8 cellular contexts compared by ENCODE assay signal in the genomic region with DNA sequence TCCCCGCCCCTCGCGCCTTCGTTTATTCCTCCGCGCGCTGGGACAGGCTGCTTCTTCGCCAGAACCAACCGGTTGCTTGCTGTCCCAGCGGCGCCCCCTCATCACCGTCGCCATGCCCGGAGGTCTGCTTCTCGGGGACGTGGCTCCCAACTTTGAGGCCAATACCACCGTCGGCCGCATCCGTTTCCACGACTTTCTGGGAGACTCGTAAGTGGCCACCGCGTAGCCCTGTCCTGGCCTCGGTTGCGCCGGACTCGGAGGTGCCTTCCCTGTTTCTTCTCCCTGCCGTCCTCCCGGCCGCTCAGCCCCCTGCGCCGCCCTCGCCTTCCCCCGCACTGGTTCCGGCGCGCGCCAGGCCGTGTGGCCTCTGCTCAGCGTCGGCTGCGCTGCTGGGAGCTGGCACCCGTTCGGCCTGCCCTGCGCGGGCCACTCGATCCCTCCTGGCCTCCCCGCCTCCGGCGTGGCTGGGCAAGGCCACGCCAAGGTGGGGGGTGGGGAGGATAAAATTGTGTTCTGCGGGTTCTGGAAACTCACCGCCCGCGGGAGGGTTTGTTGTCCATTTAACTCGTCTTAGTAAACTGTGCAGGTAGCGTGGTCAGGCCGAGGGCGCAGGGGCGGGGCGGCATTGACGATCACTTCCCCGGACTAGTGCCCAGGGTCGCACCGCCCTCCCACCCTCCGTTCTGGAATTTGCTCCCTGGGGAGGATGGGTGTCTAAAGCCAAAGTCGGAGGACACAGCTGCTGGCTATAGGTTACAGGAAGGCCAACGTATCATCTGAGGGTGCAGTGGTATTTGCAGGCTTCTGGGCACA. TPM values are rescaled to one million over a fixed set of nuclear protein-coding genes. Genes with fewer than 3 reads are reported as not detected.
DNase-seq lines count a peak whose midpoint lies in the region; ATAC-seq and TF ChIP-seq lines count a peak whose summit lies in the region.

TSS of gene PRDX6 (plus strand) at position 50 of the 813 bp plus-strand sequence. CDS start at position 113, 63 bp downstream.

- peaks cover 73% of the 10 kb centered on the region for H3K36me3 Mint-ChIP-seq in Caco-2 (ENCODE audit: insufficient read depth, unreplicated experiment)
- peaks cover 52% of the 10 kb centered on the region for H3K36me3 Mint-ChIP-seq in activated T-helper 2 cell treated with anti-CD3 and anti-CD28 coated beads, Interferon-gamma antibody, Interleukin-2, Interleukin-4, amounts not matched to agents 10 μg/mL and 5 μg/mL and 100 μg/mL, durations not matched to agents 14 hours and 24 hours and 36 hours (ENCODE audit: low read depth)

- peak; percentile 33 for ATAC-seq in GM19397 (IDR thresholded peaks at IDR 0.05; ENCODE audit: unreplicated experiment)
- ATAC-seq in HG03460 (IDR thresholded peaks at IDR 0.05; ENCODE audit: unreplicated experiment), result peak; percentile 52

- peak within 1 kb of the TSS; percentile 72 for H3K27ac ChIP-seq in neural cell (ENCODE audit: low read length)
- peak within 1 kb of the TSS; percentile 95 to 99 for H3K27ac ChIP-seq in uterus

- peak within 1 kb of the TSS; percentile 93 for H2AFZ ChIP-seq in neural cell (ENCODE audit: low read depth, low read length)

- CTCF ChIA-PET in Caco-2 (lab: Charles Lee), result interaction anchor here (1.2 kb wide), 1 partner anchor 8 kb away, joined by 3 read pairs; no protein-coding TSS in a partner anchor

- H3K36me3 ChIP-seq in Caco-2 (ENCODE audit: control insufficient read depth, insufficient read depth, low read length) (peaks cover 9% of the 10 kb centered on the region), NT2/D1 (ENCODE audit: insufficient read depth, insufficient read length, low read length) (peaks cover 48% of the 10 kb centered on the region), neural cell (ENCODE audit: insufficient read depth, low read length) (peaks cover 9% of the 10 kb centered on the region), uterus (no peaks in the 10 kb centered on the region)

- H3K27me3 Mint-ChIP-seq in Caco-2 (ENCODE audit: insufficient read depth, unreplicated experiment), result no peaks in the 10 kb centered on the region
- no peaks in the 10 kb centered on the region for H3K27me3 Mint-ChIP-seq in activated T-helper 2 cell treated with anti-CD3 and anti-CD28 coated beads, Interferon-gamma antibody, Interleukin-2, Interleukin-4, amounts not matched to agents 10 μg/mL and 5 μg/mL and 100 μg/mL, durations not matched to agents 14 hours and 24 hours and 36 hours (ENCODE audit: low read depth)

- H3K27me3 ChIP-seq in Caco-2 (replicated peaks; ENCODE audit: control insufficient read depth, insufficient read depth, low read length) (no peaks in the 10 kb centered on the region), NT2/D1 (ENCODE audit: insufficient read depth, insufficient read length) (no peaks in the 10 kb centered on the region), neural cell (ENCODE audit: insufficient read depth, low read depth, low read length) (no peaks in the 10 kb centered on the region), uterus (no peaks in the 10 kb centered on the region)

- peaks cover 48% of the 10 kb centered on the region for H3K4me1 Mint-ChIP-seq in Caco-2 (ENCODE audit: low read depth, unreplicated experiment)
- peaks cover 55% of the 10 kb centered on the region for H3K4me1 Mint-ChIP-seq in activated T-helper 2 cell treated with anti-CD3 and anti-CD28 coated beads, Interferon-gamma antibody, Interleukin-2, Interleukin-4, amounts not matched to agents 10 μg/mL and 5 μg/mL and 100 μg/mL, durations not matched to agents 14 hours and 24 hours and 36 hours (ENCODE audit: low read depth)

- H3K4me3 ChIP-seq in Caco-2 (ENCODE audit: low read depth, low read length), result peak within 1 kb of the TSS; percentile 89
- peak within 1 kb of the TSS; percentile 97 for H3K4me3 ChIP-seq in NT2/D1 (ENCODE audit: insufficient read length, low read depth)
- peak within 1 kb of the TSS; percentile 87 for H3K4me3 ChIP-seq in fibroblast of villous mesenchyme (ENCODE audit: low read depth, low read length)
- peak within 1 kb of the TSS; percentile 97 for H3K4me3 ChIP-seq in neural cell (ENCODE audit: low read length)
- peak within 1 kb of the TSS; percentile 87 to 89 for H3K4me3 ChIP-seq in uterus

- POLR2A ChIA-PET in Caco-2 (lab: Charles Lee), result interaction anchor here (0.6 to 1.5 kb wide), 9 partner anchors 9 to 391 kb away, joined by 3 to 8 read pairs (median 3); partner anchors contain the start of genes KLHL20 and ZBTB37

- H3K4me2 ChIP-seq in neural cell (ENCODE audit: low read length), result peak within 1 kb of the TSS; percentile 82

- no peaks in the 10 kb centered on the region for H4K20me1 ChIP-seq in neural cell (ENCODE audit: insufficient read depth)

- H3K9ac ChIP-seq in NT2/D1 (ENCODE audit: insufficient read length, low read depth) (peak within 1 kb of the TSS; percentile 100), neural cell (ENCODE audit: low read length) (peak within 1 kb of the TSS; percentile 89)

- DNase-seq in Caco-2 (peak; percentile 54 to 57), NT2/D1 (ENCODE audit: low read depth, low spot score) (peak; percentile 83), fibroblast of villous mesenchyme (ENCODE audit: low read depth) (peak; percentile 86), uterus (peak; percentile 87 to 90)
- DNase-seq in activated T-helper 2 cell treated with anti-CD3 and anti-CD28 coated beads, Interferon-gamma antibody, Interleukin-2, Interleukin-4, amounts not matched to agents 10 μg/mL and 5 μg/mL and 100 μg/mL, durations not matched to agents 14 hours and 24 hours and 36 hours (ENCODE audit: low spot score), result peak; percentile 75

- no peak for TF ChIP-seq EP300 in neural cell (conservative IDR thresholded peaks at IDR 0.05; ENCODE audit: poor library complexity, severe bottlenecking)

- no peak for TF ChIP-seq CTCF in Caco-2 (IDR thresholded peaks at IDR 0.05; ENCODE audit: insufficient read depth in 1 of 2, low read depth in 1 of 2, low read length in 1 of 2, severe bottlenecking in 1 of 2, unreplicated experiment in 1 of 2)
- TF ChIP-seq CTCF in fibroblast of villous mesenchyme (IDR thresholded peaks at IDR 0.05; ENCODE audit: insufficient read depth, low read depth, low read length), result no peak
- no peak for TF ChIP-seq CTCF in neural cell (IDR thresholded peaks at IDR 0.05; ENCODE audit: poor library complexity, severe bottlenecking)
- TF ChIP-seq CTCF in uterus (IDR thresholded peaks at IDR 0.05), result peak in 2 of 4 experiments; percentile 13 to 18

- H3K4me3 Mint-ChIP-seq in Caco-2 (ENCODE audit: unreplicated experiment), result peak within 1 kb of the TSS; percentile 93
- H3K4me3 Mint-ChIP-seq in activated T-helper 2 cell treated with anti-CD3 and anti-CD28 coated beads, Interferon-gamma antibody, Interleukin-2, Interleukin-4, amounts not matched to agents 10 μg/mL and 5 μg/mL and 100 μg/mL, durations not matched to agents 14 hours and 24 hours and 36 hours (ENCODE audit: low read depth), result peak within 1 kb of the TSS; percentile 92

- no peaks in the 10 kb centered on the region for H3F3A ChIP-seq in neural cell (ENCODE audit: insufficient read depth, low read length, poor library complexity, severe bottlenecking)

- TF ChIP-seq RAD21 in neural cell (conservative IDR thresholded peaks at IDR 0.05), result no peak

- H3K27ac Mint-ChIP-seq in Caco-2 (ENCODE audit: unreplicated experiment), result peak within 1 kb of the TSS; percentile 97
- H3K27ac Mint-ChIP-seq in activated T-helper 2 cell treated with anti-CD3 and anti-CD28 coated beads, Interferon-gamma antibody, Interleukin-2, Interleukin-4, amounts not matched to agents 10 μg/mL and 5 μg/mL and 100 μg/mL, durations not matched to agents 14 hours and 24 hours and 36 hours, result peak within 1 kb of the TSS; percentile 94

- peaks cover 18% of the 10 kb centered on the region for H3K79me2 ChIP-seq in neural cell (replicated peaks; ENCODE audit: insufficient read depth, low read length)

- intact Hi-C loops in Caco-2 (cut with micrococcal nuclease; ENCODE audit: unreplicated experiment) (loop anchor here (1.0 to 10.0 kb wide), 3 partner anchors 12 to 757 kb away; partner anchors contain the start of gene RC3H1), uterus (cut with DNase I; ENCODE audit: low total_unique reads) (no loop called here)
- intact Hi-C loops in activated T-helper 2 cell treated with anti-CD3 and anti-CD28 coated beads, Interferon-gamma antibody, Interleukin-2, Interleukin-4, amounts not matched to agents 10 μg/mL and 5 μg/mL and 100 μg/mL, durations not matched to agents 14 hours and 24 hours and 36 hours (cut with micrococcal nuclease), result loop anchor here (1.0 to 10.0 kb wide), 10 partner anchors 238 to 1693 kb away; partner anchors contain the start of genes CACYBP, CENPL, DARS2 and METTL13

- H3K4me1 ChIP-seq in Caco-2 (peaks cover 32% of the 10 kb centered on the region), NT2/D1 (ENCODE audit: insufficient read depth, insufficient read length) (peaks cover 2% of the 10 kb centered on the region), uterus (peaks cover 0 to 9% of the 10 kb centered on the region in 2 donors)

- H3K9me2 ChIP-seq in neural cell (ENCODE audit: insufficient read depth, low read length), result no peaks in the 10 kb centered on the region

- TF ChIP-seq POLR2A in uterus (IDR thresholded peaks at IDR 0.05), result peak; percentile 79 to 81

- no peaks in the 10 kb centered on the region for H3K9me3 ChIP-seq in Caco-2
- peaks cover 4% of the 10 kb centered on the region for H3K9me3 ChIP-seq in NT2/D1 (ENCODE audit: insufficient read depth, low read length)
- H3K9me3 ChIP-seq in neural cell (ENCODE audit: low read length), result no peaks in the 10 kb centered on the region
- H3K9me3 ChIP-seq in uterus, result no peaks in the 10 kb centered on the region

- no TSS peak for BruUV-seq in Caco-2 (replicated peaks; lab: Mats Ljungman, UMichigan)

- no peaks in the 10 kb centered on the region for H3K9me3 Mint-ChIP-seq in Caco-2 (ENCODE audit: unreplicated experiment)
- no peaks in the 10 kb centered on the region for H3K9me3 Mint-ChIP-seq in activated T-helper 2 cell treated with anti-CD3 and anti-CD28 coated beads, Interferon-gamma antibody, Interleukin-2, Interleukin-4, amounts not matched to agents 10 μg/mL and 5 μg/mL and 100 μg/mL, durations not matched to agents 14 hours and 24 hours and 36 hours

TF ChIP-seq in neural cell, 6 proteins besides CTCF, POLR2A, EP300 and RAD21 (continues in another document):
- TF ChIP-seq EZH2 (IDR thresholded peaks at IDR 0.05; ENCODE audit: borderline replicate concordance, insufficient read depth, low read length, poor library complexity, severe bottlenecking), result no peak
- peak; percentile 77 for TF ChIP-seq POLR2AphosphoS5 (IDR thresholded peaks at IDR 0.05)
- no peak for TF ChIP-seq SMC3 (conservative IDR thresholded peaks at IDR 0.05; ENCODE audit: poor library complexity)
- peak; percentile 72 for TF ChIP-seq TAF1 (IDR thresholded peaks at IDR 0.05; ENCODE audit: low read depth)

RNA-seq across cellular contexts. Expression of gene PRDX6, which starts in this region (rescaled TPM):
- total RNA-seq in Caco-2 (2022), result 513 and 540 TPM in 2 replicates
- total RNA-seq in activated T-helper 2 cell treated with anti-CD3 and anti-CD28 coated beads, Interferon-gamma antibody, Interleukin-2, Interleukin-4, amounts not matched to agents 10 μg/mL and 5 μg/mL and 100 μg/mL, durations not matched to agents 14 hours and 24 hours and 36 hours, result 148 and 150 TPM in 2 replicates
- 356 and 611 TPM in 2 replicates for total RNA-seq in fibroblast of villous mesenchyme
- 111 and 118 TPM in 2 replicates for polyA plus RNA-seq in neural cell
- polyA minus RNA-seq in neural cell, result 71.3 and 77.9 TPM in 2 replicates
- 100 to 1,000 TPM in 3 of 4 donors, 10 to 100 TPM in 1; 51.2 to 218 (median 144) TPM for total RNA-seq in uterus

Comparison
In these comparisons a context has a peak if more than half of its experiments do, and no peak if none do; other contexts are left out.
1. Peak in every context shown above with its lines: DNase-seq, ATAC-seq, H3K4me3 ChIP-seq and H3K27ac ChIP-seq.